13 cellular contexts compared by ENCODE assay signal in genomic region chr22:32987081-32987631, GRCh38.
DNase-seq lines count a peak whose midpoint lies in the region; ATAC-seq and TF ChIP-seq lines count a peak whose summit lies in the region.
"Had no signal": no experiment of that assay in that cellular context is flagged by ENCODE, and none has a peak within 500 bp of the region (broad histone marks: within the 10 kb centered on the region; RNA-seq: fewer than 3 reads in every experiment).

No MANE protein-coding gene starts in this region.

- no peak overlapping the region for H4K5ac ChIP-seq in H9 (ENCODE audit: insufficient read length, low read depth, low read length)

- no peak overlapping the region for H2BK120ac ChIP-seq in H9 (ENCODE audit: low read depth, low read length, poor library complexity, severe bottlenecking)

- no peak overlapping the region for H2BK15ac ChIP-seq in H9 (ENCODE audit: low read depth, low read length)

- WGBS in H9 (ENCODE audit: extremely low coverage, insufficient read length, low lambda C conversion rate), result no CpG with 5 or more reads among the region's 7 CpGs
- WGBS in hepatocyte (ENCODE audit: low lambda C conversion rate, missing lambda C conversion rate), result 63% methylated on average over 7 of the region's 7 CpGs

- no peaks in the 10 kb centered on the region for H3K23me2 ChIP-seq in H9 (ENCODE audit: insufficient read length, low read depth, low read length, poor library complexity, severe bottlenecking)

- TF ChIP-seq CTCF in H9 (conservative IDR thresholded peaks at IDR 0.05), result no peak
- no peak for TF ChIP-seq CTCF in hepatocyte (IDR thresholded peaks at IDR 0.05; ENCODE audit: poor library complexity)

- no peak overlapping the region for H3K4ac ChIP-seq in H9 (ENCODE audit: low read depth, low read length)

- no peaks in the 10 kb centered on the region for H3K9me2 ChIP-seq in hepatocyte (replicated peaks; ENCODE audit: insufficient read depth)

- H2BK12ac ChIP-seq in H9 (ENCODE audit: insufficient read length, low read depth, low read length), result no peak overlapping the region

- H3K27ac Mint-ChIP-seq in H9, result peak overlapping the region; percentile 53 to 95 (median 93)
- no peak overlapping the region for H3K27ac Mint-ChIP-seq in activated T-cell treated with anti-CD3 and anti-CD28 coated beads, Interleukin-2, amount 50 U/mL, for 24 hours
- H3K27ac Mint-ChIP-seq: HFFc6 had no signal

- H2BK20ac ChIP-seq in H9 (ENCODE audit: low read depth, low read length, poor library complexity, severe bottlenecking), result no peak overlapping the region

- no peak overlapping the region for H4K91ac ChIP-seq in H9 (ENCODE audit: insufficient read length, low read depth, low read length)

- H3K9me3 ChIP-seq in H9 (ENCODE audit: control insufficient read depth, low read depth, low read length), result no peaks in the 10 kb centered on the region
- H3K9me3 ChIP-seq in SJSA1 (replicated peaks), result no peaks in the 10 kb centered on the region
- H3K9me3 ChIP-seq in hepatocyte (ENCODE audit: low read depth), result no peaks in the 10 kb centered on the region
- H3K9me3 ChIP-seq: ascending aorta, left lung, transverse colon had no signal

- H3K4me2 ChIP-seq in H9 (ENCODE audit: insufficient read depth, insufficient read length, low read length) (no peak overlapping the region), hepatocyte (no peak overlapping the region)

- no peaks in the 10 kb centered on the region for H3K79me2 ChIP-seq in H9 (ENCODE audit: insufficient read depth, low read length)
- no peaks in the 10 kb centered on the region for H3K79me2 ChIP-seq in hepatocyte

- H2AFZ ChIP-seq in H9 (ENCODE audit: low read length) (no peak overlapping the region), hepatocyte (no peak overlapping the region)

- no peak overlapping the region for H2BK5ac ChIP-seq in H9 (ENCODE audit: insufficient read length, low read length)

- H3K14ac ChIP-seq in H9 (ENCODE audit: insufficient read depth, low read length), result no peak overlapping the region

- H3K18ac ChIP-seq in H9 (ENCODE audit: insufficient read length, low read depth, low read length), result no peak overlapping the region

- H3T11ph ChIP-seq in H9 (ENCODE audit: low read length), result no peak overlapping the region

- no peak overlapping the region for H3K27ac ChIP-seq in H9 (ENCODE audit: insufficient read length, low read depth, low read length)
- peak overlapping the region; percentile 80 for H3K27ac ChIP-seq in SJSA1
- H3K27ac ChIP-seq in hepatocyte, result peak overlapping the region; percentile 72
- H3K27ac ChIP-seq: ascending aorta, left lung, transverse colon had no signal

- no peaks in the 10 kb centered on the region for H3K27me3 ChIP-seq in H9 (ENCODE audit: insufficient read depth, low read length)
- no peaks in the 10 kb centered on the region for H3K27me3 ChIP-seq in SJSA1 (replicated peaks)
- H3K27me3 ChIP-seq in hepatocyte, result no peaks in the 10 kb centered on the region
- H3K27me3 ChIP-seq: ascending aorta, left lung, transverse colon had no signal

- no peaks in the 10 kb centered on the region for H3K9me3 Mint-ChIP-seq in H9
- H3K9me3 Mint-ChIP-seq in activated T-cell treated with anti-CD3 and anti-CD28 coated beads, Interleukin-2, amount 50 U/mL, for 24 hours, result no peaks in the 10 kb centered on the region
- H3K9me3 Mint-ChIP-seq: HFFc6 had no signal

- peaks cover 23 to 29% of the 10 kb centered on the region in 2 experiments for H3K4me1 Mint-ChIP-seq in H9
- no peaks in the 10 kb centered on the region for H3K4me1 Mint-ChIP-seq in activated T-cell treated with anti-CD3 and anti-CD28 coated beads, Interleukin-2, amount 50 U/mL, for 24 hours (ENCODE audit: low read depth)

- H3K23ac ChIP-seq in H9 (ENCODE audit: insufficient read length, low read depth, low read length), result no peak overlapping the region

- no peak for ATAC-seq in HG03457 (IDR thresholded peaks at IDR 0.05; ENCODE audit: unreplicated experiment)

- no peaks in the 10 kb centered on the region for H3K79me1 ChIP-seq in H9 (ENCODE audit: insufficient read depth, low read depth, low read length, poor library complexity, severe bottlenecking)

- H3K4me3 ChIP-seq in SJSA1 (no peak overlapping the region), hepatocyte (no peak overlapping the region)
- H3K4me3 ChIP-seq: ascending aorta, left lung, transverse colon had no signal

- peaks cover 16 to 73% (median 68%) of the 10 kb centered on the region in 3 experiments; a peak in 6 of 7 replicates for H3K36me3 Mint-ChIP-seq in H9 (ENCODE audit: insufficient read depth in 1 of 3, low read depth in 3 of 3)
- no peaks in the 10 kb centered on the region for H3K36me3 Mint-ChIP-seq in activated T-cell treated with anti-CD3 and anti-CD28 coated beads, Interleukin-2, amount 50 U/mL, for 24 hours (ENCODE audit: low read depth)

- H3K36me3 ChIP-seq in SJSA1 (no peaks in the 10 kb centered on the region), hepatocyte (replicated peaks; ENCODE audit: insufficient read depth, low read depth) (no peaks in the 10 kb centered on the region)
- H3K36me3 ChIP-seq: ascending aorta, left lung, transverse colon had no signal

- H3K27me3 Mint-ChIP-seq in H9 (ENCODE audit: low read depth), result no peaks in the 10 kb centered on the region
- H3K27me3 Mint-ChIP-seq in activated T-cell treated with anti-CD3 and anti-CD28 coated beads, Interleukin-2, amount 50 U/mL, for 24 hours, result peaks cover 3% of the 10 kb centered on the region

- no peaks in the 10 kb centered on the region for H4K20me1 ChIP-seq in H9 (ENCODE audit: control insufficient read depth, insufficient read depth, insufficient read length)
- H4K20me1 ChIP-seq in hepatocyte (ENCODE audit: insufficient read depth, poor library complexity, severe bottlenecking), result no peaks in the 10 kb centered on the region

- no peak overlapping the region for H2AK5ac ChIP-seq in H9 (ENCODE audit: insufficient read length, low read length)

- H3K4me3 Mint-ChIP-seq in H9, result no peak overlapping the region
- H3K4me3 Mint-ChIP-seq in activated T-cell treated with anti-CD3 and anti-CD28 coated beads, Interleukin-2, amount 50 U/mL, for 24 hours, result no peak overlapping the region
- H3K4me3 Mint-ChIP-seq: HFFc6 had no signal

- H3K9ac ChIP-seq in H9 (ENCODE audit: extremely low read depth, insufficient read length, low read length), result no peak overlapping the region

- DNase-seq in H9 (peak; percentile 68), SJSA1 (ENCODE audit: low read depth in 1 of 2, low spot score in 2 of 2) (peak; percentile 84 to 94), hepatocyte (ENCODE audit: low spot score) (no peak), posterior cingulate gyrus (peak in 6 of 10 donors; percentile 33 to 84 (median 47)), NAMALWA (ENCODE audit: low spot score) (no peak)
- DNase-seq in stimulated activated naive CD4-positive, alpha-beta T cell treated with Interleukin-2 at 50 U/mL for 16 hours (lab: John Stamatoyannopoulos, UW), result no peak
- DNase-seq in activated T-cell treated with anti-CD3 and anti-CD28 coated beads, Interleukin-2, amount 50 U/mL, for 24 hours, result no peak
- DNase-seq: HFFc6, left lung, NCI-H1105 treated with DMSO at 0.1 percent for 48 hours, transverse colon had no signal

- H3K56ac ChIP-seq in H9 (ENCODE audit: insufficient read length, low read depth, low read length), result no peak overlapping the region

- intact Hi-C loops in posterior cingulate gyrus (cut with DNase I), result loop anchor here (5.0 to 10.0 kb wide), 6 partner anchors 60 to 882 kb away; no protein-coding TSS in a partner anchor

- H3K4me1 ChIP-seq in H9 (ENCODE audit: insufficient read depth, low read length) (peaks cover 6% of the 10 kb centered on the region; the same call in 1 of the 2 replicates), SJSA1 (replicated peaks) (peaks cover 33% of the 10 kb centered on the region), hepatocyte (ENCODE audit: insufficient read depth) (peaks cover 18% of the 10 kb centered on the region)
- H3K4me1 ChIP-seq: ascending aorta had no signal

- no peak overlapping the region for H4K8ac ChIP-seq in H9 (replicated peaks; ENCODE audit: insufficient read length, low read depth, low read length)

Comparison
In these comparisons a context has a peak if more than half of its experiments do, and no peak if none do; other contexts are left out.
1. DNase-seq: peak in H9 (single experiment), SJSA1 (2 of 2) and posterior cingulate gyrus (6 of 10); none in hepatocyte (single experiment), stimulated activated naive CD4-positive, alpha-beta T cell treated with Interleukin-2 at 50 U/mL for 16 hours (single experiment), NAMALWA (single experiment) and activated T-cell treated with anti-CD3 and anti-CD28 coated beads, Interleukin-2, amount 50 U/mL, for 24 hours (single experiment).